ENCODE assay signal across 4 cellular contexts in genomic region chr5:76998251-76998650, GRCh38. TPM values are rescaled to one million over a fixed set of nuclear protein-coding genes. Genes with fewer than 3 reads are reported as not detected.
"Had no signal": no experiment of that assay in that cellular context is flagged by ENCODE, and none has a peak within 500 bp of the region (broad histone marks: within the 10 kb centered on the region; RNA-seq: fewer than 3 reads in every experiment).

No MANE protein-coding gene starts in this region.

RNA-seq across cellular contexts. Expression of gene CRHBP, which starts 45.4 kb away (rescaled TPM):
- total RNA-seq: LHCN-M2, M059J, MCF 10A, NCI-H460 had no signal
